In the genomic region with DNA sequence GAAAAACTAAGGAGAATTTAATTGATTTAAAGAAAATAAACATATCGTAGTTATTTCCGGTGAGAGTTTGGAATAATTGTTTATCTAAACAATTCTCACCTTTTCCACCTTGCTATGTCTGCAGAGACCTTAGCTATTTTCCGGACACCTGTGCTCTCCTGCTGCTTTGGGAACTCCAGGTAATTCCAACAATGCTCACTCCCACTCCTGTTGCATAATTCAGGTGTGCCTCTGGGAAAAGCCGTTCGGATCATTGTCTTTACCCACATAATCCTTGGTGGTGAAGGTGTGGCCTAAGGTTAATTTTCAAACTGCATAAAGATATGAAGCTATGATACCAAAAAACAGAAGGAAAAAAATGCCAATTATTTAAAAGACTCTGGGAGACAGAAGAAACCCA, we compare ENCODE assay signal across 24 cellular contexts. TPM values are rescaled to one million over a fixed set of nuclear protein-coding genes. Genes with fewer than 3 reads are reported as not detected.
"Had no signal": no experiment of that assay in that cellular context is flagged by ENCODE, and none has a peak within 500 bp of the region (broad histone marks: within the 10 kb centered on the region; RNA-seq: fewer than 3 reads in every experiment).

No MANE protein-coding gene starts in this region.

- H3K27ac Mint-ChIP-seq: activated B cell treated with CpG ODN at 0.5 μM for 24 hours; activated CD8-positive, alpha-beta T cell treated with anti-CD3 and anti-CD28 coated beads for 36 hours; activated naive CD8-positive, alpha-beta T cell treated with anti-CD3 and anti-CD28 coated beads, Interleukin-2, amount 10 ng/mL, durations not matched to agents 7 days and 5 days; activated T-helper 17 cell treated with anti-CD3 and anti-CD28 coated beads, Interleukin-2, amount 50 U/mL, for 72 hours; endodermal cell; naive thymus-derived CD4-positive, alpha-beta T cell; neural progenitor cell; stimulated activated naive CD8-positive, alpha-beta T cell treated with anti-CD3 and anti-CD28 coated beads, Interleukin-15, Interleukin-2, amounts not matched to agents 100 ng/mL and 50 ng/mL, for 24 hours had no signal

- H3K4me2 ChIP-seq: neural progenitor cell had no signal

- DNase-seq: activated B cell treated with CpG ODN at 0.5 μM for 24 hours; activated CD4-positive, alpha-beta T cell treated with anti-CD3 and anti-CD28 coated beads for 4 hours; activated CD8-positive, alpha-beta T cell treated with anti-CD3 and anti-CD28 coated beads for 36 hours; activated naive CD4-positive, alpha-beta T cell; activated naive CD8-positive, alpha-beta T cell treated with anti-CD3 and anti-CD28 coated beads, Interleukin-2, amount 10 ng/mL, durations not matched to agents 7 days and 5 days; activated T-cell treated with anti-CD3 and anti-CD28 coated beads, Interleukin-2, amount 50 U/mL, for 1 hour; amygdala; endodermal cell; foreskin fibroblast; hypothalamus; kidney; left ventricle myocardium inferior; naive thymus-derived CD4-positive, alpha-beta T cell had no signal

- H3K9me3 ChIP-seq: left ventricle myocardium inferior, prostate gland, right atrium auricular region, tibial nerve, vagina had no signal

- H3K36me3 ChIP-seq: neural progenitor cell, prostate gland, right atrium auricular region, vagina had no signal

- H3K4me3 Mint-ChIP-seq: activated B cell treated with CpG ODN at 0.5 μM for 24 hours; activated CD8-positive, alpha-beta T cell treated with anti-CD3 and anti-CD28 coated beads for 36 hours; activated naive CD8-positive, alpha-beta T cell treated with anti-CD3 and anti-CD28 coated beads, Interleukin-2, amount 10 ng/mL, durations not matched to agents 7 days and 5 days; activated T-helper 17 cell treated with anti-CD3 and anti-CD28 coated beads, Interleukin-2, amount 50 U/mL, for 72 hours; endodermal cell; naive thymus-derived CD4-positive, alpha-beta T cell; neural progenitor cell; stimulated activated naive CD8-positive, alpha-beta T cell treated with anti-CD3 and anti-CD28 coated beads, Interleukin-15, Interleukin-2, amounts not matched to agents 100 ng/mL and 50 ng/mL, for 24 hours had no signal

- H3K4me1 ChIP-seq: left ventricle myocardium inferior, neural progenitor cell, prostate gland, right atrium auricular region, vagina had no signal

- H3K27ac ChIP-seq: epithelial cell of prostate, left ventricle myocardium inferior, neural progenitor cell, prostate gland, right atrium auricular region, vagina had no signal

- H2AFZ ChIP-seq: neural progenitor cell had no signal

- H3K27me3 ChIP-seq: neural progenitor cell, right atrium auricular region, tibial nerve, vagina had no signal

- H3K9ac ChIP-seq: neural progenitor cell had no signal

- H3K4me1 Mint-ChIP-seq: activated T-helper 17 cell treated with anti-CD3 and anti-CD28 coated beads, Interleukin-2, amount 50 U/mL, for 72 hours had no signal

- H3K27me3 Mint-ChIP-seq: activated B cell treated with CpG ODN at 0.5 μM for 24 hours; activated naive CD8-positive, alpha-beta T cell treated with anti-CD3 and anti-CD28 coated beads, Interleukin-2, amount 10 ng/mL, durations not matched to agents 7 days and 5 days; activated T-helper 17 cell treated with anti-CD3 and anti-CD28 coated beads, Interleukin-2, amount 50 U/mL, for 72 hours; naive thymus-derived CD4-positive, alpha-beta T cell had no signal

- ATAC-seq: activated CD8-positive, alpha-beta T cell treated with anti-CD3 and anti-CD28 coated beads for 36 hours; activated T-helper 17 cell treated with anti-CD3 and anti-CD28 coated beads, Interleukin-2, amount 50 U/mL, for 72 hours; naive thymus-derived CD4-positive, alpha-beta T cell had no signal

- H3K9me3 Mint-ChIP-seq: activated B cell treated with CpG ODN at 0.5 μM for 24 hours; activated CD8-positive, alpha-beta T cell treated with anti-CD3 and anti-CD28 coated beads for 36 hours; activated naive CD8-positive, alpha-beta T cell treated with anti-CD3 and anti-CD28 coated beads, Interleukin-2, amount 10 ng/mL, durations not matched to agents 7 days and 5 days; activated T-helper 17 cell treated with anti-CD3 and anti-CD28 coated beads, Interleukin-2, amount 50 U/mL, for 72 hours; endodermal cell; naive thymus-derived CD4-positive, alpha-beta T cell; neural progenitor cell; stimulated activated naive CD8-positive, alpha-beta T cell treated with anti-CD3 and anti-CD28 coated beads, Interleukin-15, Interleukin-2, amounts not matched to agents 100 ng/mL and 50 ng/mL, for 24 hours had no signal

- H3K4me3 ChIP-seq: left ventricle myocardium inferior, neural progenitor cell, prostate gland, right atrium auricular region, tibial nerve, vagina had no signal

RNA-seq across cellular contexts. Expression of gene LDHAL6B, which starts 59.4 kb away (rescaled TPM):
- total RNA-seq: activated B cell treated with CpG ODN at 0.5 μM for 24 hours; activated CD8-positive, alpha-beta T cell treated with anti-CD3 and anti-CD28 coated beads for 36 hours; activated naive CD8-positive, alpha-beta T cell treated with anti-CD3 and anti-CD28 coated beads, Interleukin-2, amount 10 ng/mL, durations not matched to agents 7 days and 5 days; activated T-helper 17 cell treated with anti-CD3 and anti-CD28 coated beads, Interleukin-2, amount 50 U/mL, for 72 hours; cardiac septum; endodermal cell; kidney; left ventricle myocardium inferior; naive thymus-derived CD4-positive, alpha-beta T cell; osteoblast; right atrium auricular region; skeletal muscle tissue; tibial nerve; vagina had no signal
- polyA plus RNA-seq: naive thymus-derived CD4-positive, alpha-beta T cell had no signal
